22 cellular contexts compared by ENCODE assay signal in the genomic region with DNA sequence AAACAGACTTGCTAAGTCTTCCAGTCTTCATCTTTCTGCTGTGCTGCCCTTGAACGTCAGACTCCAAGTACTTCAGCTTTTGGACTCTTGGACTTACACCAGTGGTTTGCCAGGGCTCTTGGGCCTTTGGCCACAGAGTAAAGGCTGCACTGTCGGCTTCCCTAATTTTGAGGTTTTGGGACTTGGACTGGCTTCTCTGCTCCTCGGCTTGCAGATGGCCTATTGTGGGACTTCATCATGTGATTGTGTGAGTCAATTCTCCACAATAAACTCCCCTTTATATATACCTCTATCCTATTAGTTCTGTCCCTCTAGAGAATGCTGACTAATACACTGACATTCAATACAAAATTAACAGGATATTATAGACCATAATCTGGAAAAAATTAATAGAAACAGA.
DNase-seq lines count a peak whose midpoint lies in the region; ATAC-seq and TF ChIP-seq lines count a peak whose summit lies in the region.
"Had no signal": no experiment of that assay in that cellular context is flagged by ENCODE, and none has a peak within 500 bp of the region (broad histone marks: within the 10 kb centered on the region; RNA-seq: fewer than 3 reads in every experiment).

No MANE protein-coding gene starts in this region.

- TF ChIP-seq CTCF in fibroblast of mammary gland (conservative IDR thresholded peaks at IDR 0.05; ENCODE audit: control insufficient read depth, insufficient read depth, low read depth, low read length) (no peak), osteoblast (IDR thresholded peaks at IDR 0.05; ENCODE audit: extremely low read depth, low read depth, low read length) (no peak)

- no peaks in the 10 kb centered on the region for H3K27me3 ChIP-seq in osteoblast (ENCODE audit: insufficient read depth, low read length)

- in situ Hi-C loops in SK-MEL-5 (cut with HindIII; ENCODE audit: low pct_unique_long_range_greater_than_20kb, low sequenced_read_pairs) = no loop called here

- peaks cover 4% of the 10 kb centered on the region for H3K4me1 ChIP-seq in osteoblast (ENCODE audit: insufficient read depth, low read length)
- H3K4me1 ChIP-seq: A549 had no signal

- no peaks in the 10 kb centered on the region for H3K36me3 ChIP-seq in osteoblast (ENCODE audit: insufficient read depth, low read length)

- no peak overlapping the region for H3K4me3 ChIP-seq in fibroblast of mammary gland (ENCODE audit: control insufficient read depth, low read depth, low read length)
- no peak overlapping the region for H3K4me3 ChIP-seq in osteoblast (ENCODE audit: insufficient read depth, low read length)
- H3K4me3 ChIP-seq: A549, K562 had no signal

- peak overlapping the region; percentile 59 for H2AFZ ChIP-seq in osteoblast (ENCODE audit: low read length)

- no peaks in the 10 kb centered on the region for H3K9me3 ChIP-seq in osteoblast (ENCODE audit: low read depth, low read length)
- H3K9me3 ChIP-seq: A549 had no signal

- H3K4me2 ChIP-seq in osteoblast (ENCODE audit: insufficient read depth, low read length) = no peak overlapping the region
- H3K4me2 ChIP-seq: A549 had no signal

- no peaks in the 10 kb centered on the region for H3K79me2 ChIP-seq in osteoblast (ENCODE audit: insufficient read depth, low read length)

- H4K20me1 ChIP-seq in osteoblast (ENCODE audit: insufficient read depth, low read length) = no peaks in the 10 kb centered on the region

- H3K27ac ChIP-seq in osteoblast (ENCODE audit: low read depth, low read length) (no peak overlapping the region), substantia nigra (ENCODE audit: low read depth, low read length, poor library complexity, severe bottlenecking) (no peak overlapping the region)
- H3K27ac ChIP-seq: A549, C4-2B had no signal

- peak; percentile 14 for DNase-seq in SK-MEL-5 (ENCODE audit: low read depth, low spot score)
- DNase-seq in fibroblast of mammary gland (ENCODE audit: low read depth) = peak; percentile 26
- DNase-seq in osteoblast (ENCODE audit: insufficient read length, low spot score, missing footprints) = no peak
- DNase-seq in NCI-H1694 treated with DMSO at 0.1 percent for 48 hours (lab: John Stamatoyannopoulos, UW) = no peak
- no peak for DNase-seq in substantia nigra (lab: John Stamatoyannopoulos, UW)
- DNase-seq: CD8-positive, alpha-beta T cell; DMS 273 treated with DMSO at 0.1 percent for 48 hours; EL; GF-D8; Kasumi-1; MV-4-11; NCI-H1105; NCI-H146; NCI-H2029; NCI-H524 treated with DMSO at 0.1 percent for 48 hours; NCI-H774 had no signal

- ATAC-seq in GM19452 (IDR thresholded peaks at IDR 0.05; ENCODE audit: unreplicated experiment) = no peak
- no peak for ATAC-seq in GM21825 (IDR thresholded peaks at IDR 0.05; ENCODE audit: unreplicated experiment)
- ATAC-seq: A549; CD8-positive, alpha-beta T cell; K562; SK-N-SH treated with all-trans-retinoic acid at 6 μM for 48 hours had no signal

Comparison
In these comparisons a context has a peak if more than half of its experiments do, and no peak if none do; other contexts are left out.
1. DNase-seq: peak in SK-MEL-5 (single experiment) and fibroblast of mammary gland (single experiment); none in osteoblast (single experiment), NCI-H1694 treated with DMSO at 0.1 percent for 48 hours (single experiment) and substantia nigra (0 of 49).